8 cellular contexts compared by ENCODE assay signal in the genomic region with DNA sequence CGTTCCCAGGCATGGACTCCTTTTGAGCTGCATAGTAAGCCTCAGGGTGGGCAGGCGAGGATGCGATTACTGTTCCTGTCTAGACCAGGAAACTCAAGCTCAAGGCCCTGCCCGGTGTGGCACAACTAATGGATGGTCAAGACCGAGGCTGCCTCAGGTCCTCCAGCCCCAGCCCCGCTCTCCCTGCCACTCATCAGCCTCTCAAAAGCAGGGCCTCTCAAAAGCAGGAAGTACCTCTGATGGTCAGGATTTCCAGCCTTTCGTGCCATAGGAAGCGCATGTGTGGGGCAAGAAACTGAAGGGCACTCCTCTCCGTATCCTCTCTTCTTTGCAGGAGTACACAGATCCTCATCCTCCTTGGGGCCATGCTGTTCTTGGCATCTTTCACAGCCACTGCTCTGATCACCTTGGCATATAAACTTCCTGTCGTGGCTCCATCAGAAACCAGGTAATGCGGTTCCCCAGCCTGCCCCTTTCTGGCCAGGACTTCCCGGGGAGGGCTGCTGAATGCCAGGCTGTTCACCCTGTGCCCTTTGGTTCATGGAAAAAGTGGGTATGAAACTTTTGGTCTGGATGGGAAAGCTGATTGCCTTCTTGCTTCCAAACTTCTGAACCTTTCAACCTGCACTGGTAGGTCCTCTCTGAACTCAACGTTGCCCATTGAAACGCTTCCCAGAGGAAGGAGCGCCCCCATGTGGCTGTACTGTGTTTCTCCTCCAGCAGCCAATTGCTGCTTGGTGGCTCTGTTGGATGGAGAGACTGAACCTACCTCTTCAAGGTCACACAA.
DNase-seq lines count a peak whose midpoint lies in the region; ATAC-seq and TF ChIP-seq lines count a peak whose summit lies in the region.

No MANE protein-coding gene starts in this region.

- H3K4me3 ChIP-seq in DND-41 (ENCODE audit: low read depth in 1 of 2, low read length in 2 of 2) (no peak overlapping the region), mesendoderm (ENCODE audit: low read length) (no peak overlapping the region)

- peaks cover 4% of the 10 kb centered on the region for H3K27me3 Mint-ChIP-seq in endothelial cell (ENCODE audit: unreplicated experiment)

- no peak overlapping the region for H4K8ac ChIP-seq in mesendoderm (ENCODE audit: low read depth, low read length)

- no peaks in the 10 kb centered on the region for H4K20me1 ChIP-seq in DND-41 (ENCODE audit: insufficient read depth, low read length)

- no peak overlapping the region for H2BK15ac ChIP-seq in mesendoderm (replicated peaks; ENCODE audit: low read depth)

- H3K56ac ChIP-seq in mesendoderm (ENCODE audit: low read length): no peak overlapping the region

- H3K9ac ChIP-seq in DND-41 (ENCODE audit: low read depth, low read length) (no peak overlapping the region), mesendoderm (ENCODE audit: low read length) (no peak overlapping the region)

- no peak overlapping the region for H3K23ac ChIP-seq in mesendoderm (ENCODE audit: low read length)

- H2AK5ac ChIP-seq in mesendoderm (ENCODE audit: low read length): no peak overlapping the region

- no peak overlapping the region for H2AFZ ChIP-seq in DND-41 (ENCODE audit: low read depth, low read length)

- H3K4me2 ChIP-seq in DND-41 (ENCODE audit: insufficient read depth, low read length) (no peak overlapping the region), mesendoderm (ENCODE audit: low read length) (no peak overlapping the region)

- no peak for ATAC-seq in DND-41 (ENCODE audit: insufficient read depth, low read depth)
- peak; percentile 84 for ATAC-seq in GM21723 (IDR thresholded peaks at IDR 0.05; ENCODE audit: unreplicated experiment)
- ATAC-seq in HG03571 (IDR thresholded peaks at IDR 0.05; ENCODE audit: unreplicated experiment): no peak
- ATAC-seq in GM21526 (IDR thresholded peaks at IDR 0.05; ENCODE audit: low FRiP score, unreplicated experiment): no peak

- H3K4me1 Mint-ChIP-seq in endothelial cell (ENCODE audit: unreplicated experiment): peaks cover 20% of the 10 kb centered on the region

- no peak overlapping the region for H3K4me3 Mint-ChIP-seq in endothelial cell (ENCODE audit: unreplicated experiment)

- H3K27ac Mint-ChIP-seq in endothelial cell (ENCODE audit: unreplicated experiment): no peak overlapping the region

- H3K27me3 ChIP-seq in DND-41 (ENCODE audit: insufficient read depth, low read length, poor library complexity) (peaks cover 8% of the 10 kb centered on the region), mesendoderm (ENCODE audit: insufficient read depth, low read length, poor library complexity) (no peaks in the 10 kb centered on the region)

- H3K4ac ChIP-seq in mesendoderm (ENCODE audit: low read depth, low read length): no peak overlapping the region

- no peaks in the 10 kb centered on the region for H3K36me3 Mint-ChIP-seq in endothelial cell (ENCODE audit: low read depth, unreplicated experiment)

- H3K79me2 ChIP-seq in DND-41 (ENCODE audit: insufficient read depth, low read length) (no peaks in the 10 kb centered on the region), mesendoderm (ENCODE audit: control insufficient read depth, insufficient read depth, low read length) (no peaks in the 10 kb centered on the region)

- H3K79me1 ChIP-seq in mesendoderm (ENCODE audit: low read length): no peaks in the 10 kb centered on the region

- WGBS in mesendoderm (ENCODE audit: extremely low coverage, insufficient coverage, low lambda C conversion rate): no CpG with 5 or more reads among the region's 15 CpGs

- TF ChIP-seq CTCF in DND-41 (IDR thresholded peaks at IDR 0.05; ENCODE audit: borderline replicate concordance, extremely low read depth, low read length, poor library complexity, severe bottlenecking) (peak; percentile 62), endothelial cell (IDR thresholded peaks at IDR 0.05; ENCODE audit: unreplicated experiment) (peak; percentile 82)

- no peak overlapping the region for H3K18ac ChIP-seq in mesendoderm (ENCODE audit: low read length)

- no peaks in the 10 kb centered on the region for H3K9me3 Mint-ChIP-seq in endothelial cell (ENCODE audit: unreplicated experiment)

- no peak overlapping the region for H2BK5ac ChIP-seq in mesendoderm (ENCODE audit: low read length)

- no peak overlapping the region for H2BK120ac ChIP-seq in mesendoderm (ENCODE audit: low read depth, low read length)

- DNase-seq in DND-41 (peak; percentile 37), NCI-H187 treated with DMSO at 0.1 percent for 48 hours (lab: John Stamatoyannopoulos, UW) (peak; percentile 14), UCSD-AML1 (lab: John Stamatoyannopoulos, UW; ENCODE audit: unreplicated experiment) (peak; percentile 62), endothelial cell (ENCODE audit: low spot score) (peak; percentile 80), mesendoderm (peak; percentile 85)

- H3K27ac ChIP-seq in DND-41 (ENCODE audit: low read length) (no peak overlapping the region), mesendoderm (ENCODE audit: low read depth, low read length) (no peak overlapping the region)

- H4K5ac ChIP-seq in mesendoderm (ENCODE audit: low read length): no peak overlapping the region

- no peaks in the 10 kb centered on the region for H3K4me1 ChIP-seq in DND-41 (ENCODE audit: insufficient read depth, low read length)
- H3K4me1 ChIP-seq in mesendoderm (ENCODE audit: control insufficient read depth, low read depth, low read length): no peaks in the 10 kb centered on the region

- no peaks in the 10 kb centered on the region for H3K9me3 ChIP-seq in DND-41 (ENCODE audit: insufficient read depth, low read length, severe bottlenecking)

- H3K36me3 ChIP-seq in DND-41 (ENCODE audit: insufficient read depth, low read length) (no peaks in the 10 kb centered on the region), mesendoderm (ENCODE audit: control insufficient read depth, insufficient read depth, low read length) (no peaks in the 10 kb centered on the region)

Comparison
In these comparisons a context has a peak if more than half of its experiments do, and no peak if none do; other contexts are left out.
1. DNase-seq: peak in every context shown above with its lines; median percentile 85 in mesendoderm; 80 in endothelial cell; 62 in UCSD-AML1; 37 in DND-41; 14 in NCI-H187 treated with DMSO at 0.1 percent for 48 hours.